In the genomic region with DNA sequence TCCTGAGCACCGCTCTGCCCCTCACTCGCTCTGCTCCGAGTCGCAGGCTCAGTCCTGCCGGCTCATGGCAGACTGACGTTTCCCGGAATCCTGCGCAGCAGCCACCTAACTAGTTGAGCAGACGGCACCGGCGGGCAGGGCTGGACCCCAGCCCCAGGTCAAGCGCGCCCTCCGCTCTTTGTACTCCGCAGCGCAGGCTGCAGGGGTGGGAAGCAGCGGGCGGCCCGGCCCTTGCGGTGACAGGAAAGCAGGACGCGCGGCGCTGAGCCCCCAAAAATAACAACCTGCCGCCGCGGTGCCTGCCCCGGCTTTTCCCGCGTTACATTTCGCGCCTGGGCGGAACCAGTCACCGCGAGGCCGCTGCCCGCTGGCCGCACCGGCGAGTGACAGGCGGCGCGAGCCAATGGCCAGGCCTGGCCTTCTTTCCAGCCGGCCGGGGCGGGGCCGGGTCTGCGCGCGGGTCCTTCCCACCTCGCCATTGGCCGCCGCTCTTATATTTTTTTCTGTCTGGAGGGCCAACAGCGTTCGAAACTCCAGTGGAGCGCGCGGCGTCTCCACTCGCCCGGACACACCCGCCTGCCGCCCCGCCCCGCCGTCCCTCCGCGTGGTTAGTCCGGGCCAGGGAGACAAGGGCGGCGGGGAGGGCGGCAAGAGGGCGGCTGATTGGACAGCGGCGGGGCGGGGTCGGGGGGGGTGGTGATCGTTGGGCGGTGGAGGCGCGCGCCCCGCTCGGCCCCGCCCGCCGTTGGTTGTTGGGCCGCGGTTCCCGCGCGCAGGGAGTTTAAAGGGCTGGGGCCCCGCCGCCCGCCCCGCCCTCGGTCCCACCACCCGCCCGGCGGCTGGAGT, we compare ENCODE assay signal across 8 cellular contexts. TPM values are rescaled to one million over a fixed set of nuclear protein-coding genes. Genes with fewer than 3 reads are reported as not detected.
DNase-seq lines count a peak whose midpoint lies in the region; ATAC-seq and TF ChIP-seq lines count a peak whose summit lies in the region.

ZNF367 (minus strand) TSS at position 297 of the 846 bp plus-strand sequence. CDS start 338 bp downstream, outside the sequence.

- no peaks in the 10 kb centered on the region for H3K27me3 Mint-ChIP-seq in T-cell

- peak within 1 kb of the TSS; percentile 68 for H3K27ac ChIP-seq in adipose tissue (ENCODE audit: low read depth, low read length)
- peak within 1 kb of the TSS; percentile 99 to 100 (median 100) for H3K27ac ChIP-seq in heart left ventricle
- H3K27ac ChIP-seq in upper lobe of right lung, result peak within 1 kb of the TSS; percentile 100

- no peaks in the 10 kb centered on the region for H3K9me3 ChIP-seq in heart left ventricle
- no peaks in the 10 kb centered on the region for H3K9me3 ChIP-seq in upper lobe of right lung

- H3K27ac Mint-ChIP-seq in T-cell, result peak within 1 kb of the TSS; percentile 91 to 94

- H3K36me3 ChIP-seq in heart left ventricle, result no peaks in the 10 kb centered on the region
- no peaks in the 10 kb centered on the region for H3K36me3 ChIP-seq in upper lobe of right lung

- CTCF ChIA-PET in T-cell (lab: Charles Lee), result interaction anchor here in 1 of 2 donors (1.2 kb wide), 1 partner anchor 31 kb away, joined by 6 read pairs; the partner anchor contains the start of gene HABP4

- H3K4me1 Mint-ChIP-seq in T-cell, result peaks cover 29 to 43% (median 35%) of the 10 kb centered on the region in 3 donors

- H3K9me3 Mint-ChIP-seq in T-cell, result no peaks in the 10 kb centered on the region

- in situ Hi-C loops in GM13977 (cut with MboI; ENCODE audit: low pct_unique_long_range_greater_than_20kb, low sequenced_read_pairs, unreplicated experiment), result no loop called here

- 0 to 1% (median 1%) methylated on average over 82 to 100 of the region's 100 CpGs for WGBS in adipose tissue, 3 donors
- WGBS in heart left ventricle, 4 donors, result 0 to 1% (median 0%) methylated on average over 35 to 100 of the region's 100 CpGs

- POLR2A ChIA-PET in T-cell (lab: Charles Lee), result no interaction called here

- peak; percentile 96 for DNase-seq in GM13977 (ENCODE audit: low spot score)
- peak; percentile 96 for DNase-seq in NCI-H146 (lab: John Stamatoyannopoulos, UW)
- peak; percentile 65 to 92 (median 80) for DNase-seq in T-cell
- peak; percentile 98 to 99 (median 99) for DNase-seq in heart left ventricle
- DNase-seq in posterior vena cava (ENCODE audit: low spot score), result peak; percentile 99
- peak; percentile 99 for DNase-seq in upper lobe of right lung

- H3K4me1 ChIP-seq in heart left ventricle (peaks cover 6 to 50% (median 29%) of the 10 kb centered on the region in 12 donors), upper lobe of right lung (peaks cover 26% of the 10 kb centered on the region)

- H3K36me3 Mint-ChIP-seq in T-cell, result no peaks in the 10 kb centered on the region

- intact Hi-C loops in heart left ventricle (cut with DNase I), result loop anchor here in 7 of 10 donors (1.0 to 10.0 kb wide), 10 partner anchors 31 to 239 kb away; partner anchors contain the start of genes HABP4 (in 4 of the 7), SLC35D2 (in 4 of the 7) and PRXL2C (in 2 of the 7)
- intact Hi-C loops in posterior vena cava (cut with DNase I), result loop anchor here in 1 of 2 donors (5.0 kb wide), 1 partner anchor 531 kb away; no protein-coding TSS in a partner anchor
- intact Hi-C loops in upper lobe of right lung (cut with DNase I), result no loop called here

- peak within 1 kb of the TSS; percentile 85 to 89 (median 88) for H3K4me3 Mint-ChIP-seq in T-cell

- TF ChIP-seq CTCF in GM13977 (IDR thresholded peaks at IDR 0.05; ENCODE audit: extremely low read depth, insufficient read depth, missing control alignments) (no peak), heart left ventricle (IDR thresholded peaks at IDR 0.05) (no peak), upper lobe of right lung (IDR thresholded peaks at IDR 0.05) (no peak)

- ATAC-seq in HG02870 (IDR thresholded peaks at IDR 0.05; ENCODE audit: unreplicated experiment), result peak; percentile 65
- peak; percentile 72 to 74 (median 74) for ATAC-seq in T-cell (replicated peaks in 1 of 4)
- ATAC-seq in heart left ventricle, result peak; percentile 91 to 93 (median 93)
- peak; percentile 94 for ATAC-seq in upper lobe of right lung

- TF ChIP-seq POLR2A in heart left ventricle (IDR thresholded peaks at IDR 0.05), result no peak

- peak within 1 kb of the TSS; percentile 54 to 97 (median 83) for H3K4me3 ChIP-seq in heart left ventricle
- H3K4me3 ChIP-seq in upper lobe of right lung, result peak within 1 kb of the TSS; percentile 91

- H3K27me3 ChIP-seq in heart left ventricle, result no peaks in the 10 kb centered on the region
- H3K27me3 ChIP-seq in upper lobe of right lung, result no peaks in the 10 kb centered on the region

RNA-seq across cellular contexts. Expression of gene ZNF367, which starts in this region (rescaled TPM):
- total RNA-seq in T-cell (1 to 10 TPM; 3.7 to 6.2 (median 5.8) TPM), heart left ventricle (1 to 10 TPM; 2.4 to 5.9 (median 3.2) TPM), posterior vena cava (1 to 10 TPM; 1.1 to 2.3 TPM), upper lobe of right lung (0.67 TPM)
- polyA plus RNA-seq in adipose tissue (under 1 TPM; 0.22 to 0.71 (median 0.51) TPM), heart left ventricle (1 to 10 TPM in 1 of 2 donors, under 1 TPM in 1; 0.91 to 4.4 TPM)

Comparison
In these comparisons a context has a peak if more than half of its experiments do, and no peak if none do; other contexts are left out.
1. Peak in every context shown above with its lines: DNase-seq, ATAC-seq, H3K4me3 ChIP-seq and H3K27ac ChIP-seq.
2. Peak in DNase-seq, ATAC-seq, H3K4me3 ChIP-seq and H3K27ac ChIP-seq in upper lobe of right lung; RNA of the gene not detected or under 1 TPM.